8 cellular contexts compared by ENCODE assay signal in genomic region chr1:144412491-144413403, GRCh38. TPM values are rescaled to one million over a fixed set of nuclear protein-coding genes. Genes with fewer than 3 reads are reported as not detected.
DNase-seq lines count a peak whose midpoint lies in the region; ATAC-seq, FAIRE-seq and TF ChIP-seq lines count a peak whose summit lies in the region.
"Not testable (repeated sequence)": the region's sequence is repeated elsewhere in the genome, so short reads cannot be mapped to it uniquely, and the experiment has no call there.

No MANE protein-coding gene starts in this region.

- H3K9me3 ChIP-seq in colonic mucosa, result not testable (repeated sequence)

- not testable (repeated sequence) for H3K4me1 ChIP-seq in colonic mucosa

- H3K4me1 Mint-ChIP-seq in activated CD4-positive, alpha-beta T cell treated with anti-CD3 and anti-CD28 coated beads, Interleukin-2, amount 10 ng/mL, durations not matched to agents 24 days and 14 days, result not testable (repeated sequence)

- peak overlapping the region; percentile 78 for H3K27ac ChIP-seq in colonic mucosa

- not testable (repeated sequence) for TF ChIP-seq CTCF in AG09319 (IDR thresholded peaks at IDR 0.05; ENCODE audit: low read depth, low read length); colonic mucosa (IDR thresholded peaks at IDR 0.05); kidney epithelial cell (IDR thresholded peaks at IDR 0.05; ENCODE audit: insufficient read depth, low read length, poor library complexity, severe bottlenecking)

- H3K9ac ChIP-seq in colonic mucosa (ENCODE audit: low read depth in 2 of 2, low read length in 2 of 2), result peak overlapping the region in 1 of 2 donors; percentile 12

- H3K9me3 Mint-ChIP-seq in activated CD4-positive, alpha-beta T cell treated with anti-CD3 and anti-CD28 coated beads, Interleukin-2, amount 10 ng/mL, durations not matched to agents 24 days and 14 days, result not testable (repeated sequence)

- not testable (repeated sequence) for H3K27me3 Mint-ChIP-seq in activated CD4-positive, alpha-beta T cell treated with anti-CD3 and anti-CD28 coated beads, Interleukin-2, amount 10 ng/mL, durations not matched to agents 24 days and 14 days

- intact Hi-C loops in activated CD4-positive, alpha-beta T cell treated with anti-CD3 and anti-CD28 coated beads, Interleukin-2, amount 10 ng/mL, durations not matched to agents 24 days and 14 days (cut with micrococcal nuclease); colonic mucosa (cut with DNase I): not testable (repeated sequence)

- not testable (repeated sequence) for H3K36me3 ChIP-seq in colonic mucosa; kidney epithelial cell (ENCODE audit: control insufficient read depth, insufficient read depth, low read length)

- peak; percentile 79 for ATAC-seq in HG03342 (IDR thresholded peaks at IDR 0.05; ENCODE audit: unreplicated experiment)

- DNase-seq in AG09319 (ENCODE audit: extremely low read depth, low read depth) (peak; percentile 76), GM19239 (ENCODE audit: insufficient read length, low spot score) (peak; percentile 37), NCI-H524 (lab: John Stamatoyannopoulos, UW) (peak; percentile 89 to 93), colonic mucosa (peak; percentile 80), kidney epithelial cell (ENCODE audit: low read depth) (peak; percentile 95)
- DNase-seq in activated CD4-positive, alpha-beta T cell treated with anti-CD3 and anti-CD28 coated beads, Interleukin-2, amount 10 ng/mL, durations not matched to agents 24 days and 14 days, result peak; percentile 96
- peak; percentile 79 for DNase-seq in stimulated activated CD4-positive, alpha-beta T cell treated with anti-CD3 and anti-CD28 coated beads, Interleukin-12 subunit alpha, Interleukin-12 subunit beta, amount 100 ng/mL, for 24 hours (ENCODE audit: low read depth in 2 of 2)

- FAIRE-seq in GM19239 (lab: Jason Lieb, UNC), result not testable (repeated sequence)

- not testable (repeated sequence) for H3K36me3 Mint-ChIP-seq in activated CD4-positive, alpha-beta T cell treated with anti-CD3 and anti-CD28 coated beads, Interleukin-2, amount 10 ng/mL, durations not matched to agents 24 days and 14 days (ENCODE audit: low read depth)

- peak overlapping the region; percentile 93 for H3K4me3 Mint-ChIP-seq in activated CD4-positive, alpha-beta T cell treated with anti-CD3 and anti-CD28 coated beads, Interleukin-2, amount 10 ng/mL, durations not matched to agents 24 days and 14 days

- H3K4me3 ChIP-seq in colonic mucosa (peak overlapping the region; percentile 32), kidney epithelial cell (ENCODE audit: low read depth, low read length) (peak overlapping the region; percentile 7)

- not testable (repeated sequence) for H3K27me3 ChIP-seq in colonic mucosa; kidney epithelial cell (ENCODE audit: control insufficient read depth, insufficient read depth, low read length)

- peak overlapping the region; percentile 90 for H3K27ac Mint-ChIP-seq in activated CD4-positive, alpha-beta T cell treated with anti-CD3 and anti-CD28 coated beads, Interleukin-2, amount 10 ng/mL, durations not matched to agents 24 days and 14 days

RNA-seq across cellular contexts. Expression of gene PPIAL4E, which starts 39.3 kb away (rescaled TPM):
- total RNA-seq in activated CD4-positive, alpha-beta T cell treated with anti-CD3 and anti-CD28 coated beads, Interleukin-2, amount 10 ng/mL, durations not matched to agents 24 days and 14 days, result not detected in 2 replicates
- total RNA-seq in colonic mucosa, result not detected
- not detected in 2 replicates for total RNA-seq in kidney epithelial cell

RNA-seq across cellular contexts. Expression of gene NBPF15, which starts 48.7 kb away (rescaled TPM):
- total RNA-seq in activated CD4-positive, alpha-beta T cell treated with anti-CD3 and anti-CD28 coated beads, Interleukin-2, amount 10 ng/mL, durations not matched to agents 24 days and 14 days, result 23.2 and 26.3 TPM in 2 replicates
- total RNA-seq in colonic mucosa (10 to 100 TPM in 1 of 2 donors, 1 to 10 TPM in 1; 9.7 to 18.2 TPM), kidney epithelial cell (31.6 and 33.8 TPM in 2 replicates)

Comparison
In these comparisons a context has a peak if more than half of its experiments do, and no peak if none do; other contexts are left out.
1. Peak in every context shown above with its lines: DNase-seq, ATAC-seq, H3K4me3 ChIP-seq and H3K27ac ChIP-seq.
2. DNase-seq: peak in every context shown above with its lines; median percentile 96 in activated CD4-positive, alpha-beta T cell treated with anti-CD3 and anti-CD28 coated beads, Interleukin-2, amount 10 ng/mL, durations not matched to agents 24 days and 14 days; 95 in kidney epithelial cell; 91 in NCI-H524; 80 in colonic mucosa; 79 in stimulated activated CD4-positive, alpha-beta T cell treated with anti-CD3 and anti-CD28 coated beads, Interleukin-12 subunit alpha, Interleukin-12 subunit beta, amount 100 ng/mL, for 24 hours; 76 in AG09319; 37 in GM19239.